Comparison of ENCODE assay signal across 9 cellular contexts in the genomic region with DNA sequence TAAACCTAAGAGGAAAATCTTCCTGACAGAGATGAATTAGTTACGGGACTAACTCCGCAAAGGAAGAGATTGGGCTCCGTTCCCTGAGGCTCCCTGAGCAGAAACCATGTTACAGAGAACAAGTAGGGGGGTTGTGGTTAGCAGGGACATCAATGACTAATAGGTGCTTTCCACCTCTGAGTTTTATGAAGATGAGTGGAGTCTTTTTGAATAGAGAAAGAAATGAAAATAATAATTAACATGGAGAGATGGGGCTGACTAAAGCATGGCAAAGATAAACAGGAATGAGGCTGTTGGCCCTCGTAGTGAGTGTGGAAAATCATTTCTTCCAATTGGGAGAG. TPM values are rescaled to one million over a fixed set of nuclear protein-coding genes. Genes with fewer than 3 reads are reported as not detected.
DNase-seq lines count a peak whose midpoint lies in the region; ATAC-seq and TF ChIP-seq lines count a peak whose summit lies in the region.
"Had no signal": no experiment of that assay in that cellular context is flagged by ENCODE, and none has a peak within 500 bp of the region (broad histone marks: within the 10 kb centered on the region; RNA-seq: fewer than 3 reads in every experiment).

No MANE protein-coding gene starts in this region.

- no peak overlapping the region for H3K4me3 ChIP-seq in fibroblast of villous mesenchyme (ENCODE audit: low read depth, low read length)
- H3K4me3 ChIP-seq: BLaER1 treated with 17β-estradiol and CSF1 and Interleukin-3, amounts not matched to agents 10 nM and 100 nM had no signal

- H3K9me3 Mint-ChIP-seq in T-helper 1 cell treated with Interleukin-12 subunit alpha and Interleukin-12 subunit beta and Interleukin-4 antibody, amounts not matched to agents 30 μg/mL and 1 μg/mL, for 36 hours: no peaks in the 10 kb centered on the region

- peak overlapping the region; percentile 77 for H3K27ac Mint-ChIP-seq in T-helper 1 cell treated with Interleukin-12 subunit alpha and Interleukin-12 subunit beta and Interleukin-4 antibody, amounts not matched to agents 30 μg/mL and 1 μg/mL, for 36 hours

- H3K36me3 Mint-ChIP-seq in T-helper 1 cell treated with Interleukin-12 subunit alpha and Interleukin-12 subunit beta and Interleukin-4 antibody, amounts not matched to agents 30 μg/mL and 1 μg/mL, for 36 hours (ENCODE audit: low read depth): peaks cover 1% of the 10 kb centered on the region

- H3K4me1 Mint-ChIP-seq in T-helper 1 cell treated with Interleukin-12 subunit alpha and Interleukin-12 subunit beta and Interleukin-4 antibody, amounts not matched to agents 30 μg/mL and 1 μg/mL, for 36 hours (ENCODE audit: low read depth): peaks cover 21% of the 10 kb centered on the region

- peak overlapping the region; percentile 18 for H3K4me3 Mint-ChIP-seq in T-helper 1 cell treated with Interleukin-12 subunit alpha and Interleukin-12 subunit beta and Interleukin-4 antibody, amounts not matched to agents 30 μg/mL and 1 μg/mL, for 36 hours

- DNase-seq in activated CD4-positive, CD25-positive, alpha-beta regulatory T cell treated with anti-CD3 and anti-CD28 coated beads, Interleukin-2, amount 50 U/mL, for 72 hours: no peak
- peak; percentile 35 for DNase-seq in fibroblast of villous mesenchyme (ENCODE audit: low read depth)
- DNase-seq in germinal center (ENCODE audit: low spot score): no peak
- DNase-seq in DMS114 treated with DMSO at 0.1 percent for 48 hours (lab: John Stamatoyannopoulos, UW; ENCODE audit: unreplicated experiment): no peak
- no peak for DNase-seq in OCI-M2 (lab: John Stamatoyannopoulos, UW; ENCODE audit: unreplicated experiment)

- peak; percentile 94 to 97 for ATAC-seq in activated CD4-positive, CD25-positive, alpha-beta regulatory T cell treated with anti-CD3 and anti-CD28 coated beads, Interleukin-2, amount 50 U/mL, for 24 hours
- ATAC-seq in HG02852 (IDR thresholded peaks at IDR 0.05; ENCODE audit: unreplicated experiment): peak; percentile 96

- H3K27me3 Mint-ChIP-seq in T-helper 1 cell treated with Interleukin-12 subunit alpha and Interleukin-12 subunit beta and Interleukin-4 antibody, amounts not matched to agents 30 μg/mL and 1 μg/mL, for 36 hours (ENCODE audit: low read depth): peaks cover 3% of the 10 kb centered on the region

- TF ChIP-seq CTCF in fibroblast of villous mesenchyme (IDR thresholded peaks at IDR 0.05; ENCODE audit: insufficient read depth, low read depth, low read length): no peak

RNA-seq across cellular contexts. Expression of gene PICALM, which starts 47.5 kb away (rescaled TPM):
- 315 and 388 TPM in 2 replicates for total RNA-seq in fibroblast of villous mesenchyme
